Comparison of ENCODE assay signal across 3 cellular contexts in the genomic region with DNA sequence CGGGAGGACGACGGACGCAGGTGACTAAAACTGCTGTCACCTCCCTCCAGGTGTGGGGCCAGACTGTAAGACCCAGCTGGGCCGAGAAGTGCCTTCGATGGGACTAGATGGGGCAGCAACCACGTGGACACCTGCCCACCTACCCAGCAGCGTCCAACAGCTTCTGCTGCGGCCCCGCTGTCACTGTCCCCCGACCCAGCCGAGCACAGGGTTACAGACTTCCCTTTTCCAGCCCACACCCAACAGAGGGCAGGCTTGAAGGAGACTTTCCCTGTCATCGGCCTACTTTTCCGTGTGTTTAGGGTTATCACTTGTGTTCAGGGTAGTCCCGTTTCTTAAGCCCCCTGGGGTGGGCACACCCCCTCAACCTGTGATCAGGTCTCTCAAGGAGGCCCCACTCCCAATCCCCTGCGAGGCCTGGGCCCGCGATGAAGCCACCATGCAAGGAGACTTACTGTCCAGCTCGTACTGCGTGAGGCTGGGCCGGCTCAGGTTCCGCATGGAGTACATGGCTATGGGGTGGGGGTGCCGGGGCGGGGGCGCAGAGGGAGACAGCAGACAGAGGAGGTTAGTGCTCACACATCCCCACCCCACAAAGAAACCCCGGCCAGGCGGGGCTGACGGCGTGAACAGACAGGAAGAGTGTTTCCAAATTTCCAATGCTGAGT.
TF ChIP-seq lines count a peak whose summit lies in the region.

No MANE protein-coding gene starts in this region.

TF ChIP-seq in GM23338, 12 proteins besides CTCF, POLR2A, EP300 and RAD21:
- TF ChIP-seq EZH2 (IDR thresholded peaks at IDR 0.05; ENCODE audit: low read depth, unreplicated experiment) (no peak), NANOG (IDR thresholded peaks at IDR 0.05; ENCODE audit: borderline replicate concordance) (no peak), ZNF331 (CRISPR knock-in tag; IDR thresholded peaks at IDR 0.05; ENCODE audit: low read depth) (no peak)
- TF ChIP-seq, protein P1, sequence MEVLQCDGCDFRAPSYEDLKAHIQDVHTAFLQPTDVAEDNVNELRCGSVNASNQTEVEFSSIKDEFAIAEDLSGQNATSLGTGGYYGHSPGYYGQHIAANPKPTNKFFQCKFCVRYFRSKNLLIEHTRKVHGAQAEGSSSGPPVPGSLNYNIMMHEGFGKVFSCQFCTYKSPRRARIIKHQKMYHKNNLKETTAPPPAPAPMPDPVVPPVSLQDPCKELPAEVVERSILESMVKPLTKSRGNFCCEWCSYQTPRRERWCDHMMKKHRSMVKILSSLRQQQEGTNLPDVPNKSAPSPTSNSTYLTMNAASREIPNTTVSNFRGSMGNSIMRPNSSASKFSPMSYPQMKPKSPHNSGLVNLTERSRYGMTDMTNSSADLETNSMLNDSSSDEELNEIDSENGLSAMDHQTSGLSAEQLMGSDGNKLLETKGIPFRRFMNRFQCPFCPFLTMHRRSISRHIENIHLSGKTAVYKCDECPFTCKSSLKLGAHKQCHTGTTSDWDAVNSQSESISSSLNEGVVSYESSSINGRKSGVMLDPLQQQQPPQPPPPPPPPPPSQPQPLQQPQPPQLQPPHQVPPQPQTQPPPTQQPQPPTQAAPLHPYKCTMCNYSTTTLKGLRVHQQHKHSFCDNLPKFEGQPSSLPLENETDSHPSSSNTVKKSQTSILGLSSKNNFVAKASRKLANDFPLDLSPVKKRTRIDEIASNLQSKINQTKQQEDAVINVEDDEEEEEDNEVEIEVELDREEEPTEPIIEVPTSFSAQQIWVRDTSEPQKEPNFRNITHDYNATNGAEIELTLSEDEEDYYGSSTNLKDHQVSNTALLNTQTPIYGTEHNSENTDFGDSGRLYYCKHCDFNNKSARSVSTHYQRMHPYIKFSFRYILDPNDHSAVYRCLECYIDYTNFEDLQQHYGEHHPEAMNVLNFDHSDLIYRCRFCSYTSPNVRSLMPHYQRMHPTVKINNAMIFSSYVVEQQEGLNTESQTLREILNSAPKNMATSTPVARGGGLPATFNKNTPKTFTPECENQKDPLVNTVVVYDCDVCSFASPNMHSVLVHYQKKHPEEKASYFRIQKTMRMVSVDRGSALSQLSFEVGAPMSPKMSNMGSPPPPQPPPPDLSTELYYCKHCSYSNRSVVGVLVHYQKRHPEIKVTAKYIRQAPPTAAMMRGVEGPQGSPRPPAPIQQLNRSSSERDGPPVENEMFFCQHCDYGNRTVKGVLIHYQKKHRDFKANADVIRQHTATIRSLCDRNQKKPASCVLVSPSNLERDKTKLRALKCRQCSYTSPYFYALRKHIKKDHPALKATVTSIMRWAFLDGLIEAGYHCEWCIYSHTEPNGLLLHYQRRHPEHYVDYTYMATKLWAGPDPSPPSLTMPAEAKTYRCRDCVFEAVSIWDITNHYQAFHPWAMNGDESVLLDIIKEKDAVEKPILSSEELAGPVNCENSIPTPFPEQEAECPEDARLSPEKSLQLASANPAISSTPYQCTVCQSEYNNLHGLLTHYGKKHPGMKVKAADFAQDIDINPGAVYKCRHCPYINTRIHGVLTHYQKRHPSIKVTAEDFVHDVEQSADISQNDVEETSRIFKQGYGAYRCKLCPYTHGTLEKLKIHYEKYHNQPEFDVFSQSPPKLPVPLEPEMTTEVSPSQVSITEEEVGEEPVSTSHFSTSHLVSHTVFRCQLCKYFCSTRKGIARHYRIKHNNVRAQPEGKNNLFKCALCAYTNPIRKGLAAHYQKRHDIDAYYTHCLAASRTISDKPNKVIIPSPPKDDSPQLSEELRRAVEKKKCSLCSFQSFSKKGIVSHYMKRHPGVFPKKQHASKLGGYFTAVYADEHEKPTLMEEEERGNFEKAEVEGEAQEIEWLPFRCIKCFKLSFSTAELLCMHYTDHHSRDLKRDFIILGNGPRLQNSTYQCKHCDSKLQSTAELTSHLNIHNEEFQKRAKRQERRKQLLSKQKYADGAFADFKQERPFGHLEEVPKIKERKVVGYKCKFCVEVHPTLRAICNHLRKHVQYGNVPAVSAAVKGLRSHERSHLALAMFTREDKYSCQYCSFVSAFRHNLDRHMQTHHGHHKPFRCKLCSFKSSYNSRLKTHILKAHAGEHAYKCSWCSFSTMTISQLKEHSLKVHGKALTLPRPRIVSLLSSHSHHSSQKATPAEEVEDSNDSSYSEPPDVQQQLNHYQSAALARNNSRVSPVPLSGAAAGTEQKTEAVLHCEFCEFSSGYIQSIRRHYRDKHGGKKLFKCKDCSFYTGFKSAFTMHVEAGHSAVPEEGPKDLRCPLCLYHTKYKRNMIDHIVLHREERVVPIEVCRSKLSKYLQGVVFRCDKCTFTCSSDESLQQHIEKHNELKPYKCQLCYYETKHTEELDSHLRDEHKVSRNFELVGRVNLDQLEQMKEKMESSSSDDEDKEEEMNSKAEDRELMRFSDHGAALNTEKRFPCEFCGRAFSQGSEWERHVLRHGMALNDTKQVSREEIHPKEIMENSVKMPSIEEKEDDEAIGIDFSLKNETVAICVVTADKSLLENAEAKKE (CRISPR knock-in tag; IDR thresholded peaks at IDR 0.05), result no peak

TF ChIP-seq in HCT116, 20 proteins besides CTCF, POLR2A, EP300 and RAD21:
- TF ChIP-seq ZFX (IDR thresholded peaks at IDR 0.05), result 0 out of 2 replicates have a peak, but pooled peaks have one; percentile 7
- no peak for TF ChIP-seq CEBPB (IDR thresholded peaks at IDR 0.05; ENCODE audit: low read depth)
TF ChIP-seq in HCT116: peak in this region for 1.

TF ChIP-seq in WTC11, 78 proteins besides CTCF, POLR2A, EP300 and RAD21:
- TF ChIP-seq SMAD4 (CRISPR knock-in tag; IDR thresholded peaks at IDR 0.05) (no peak), ATF1 (CRISPR knock-in tag; IDR thresholded peaks at IDR 0.05) (no peak), PRRX2 (CRISPR knock-in tag; IDR thresholded peaks at IDR 0.05) (no peak), NR2C2 (CRISPR knock-in tag; IDR thresholded peaks at IDR 0.05) (no peak), ESRRA (CRISPR knock-in tag; IDR thresholded peaks at IDR 0.05; ENCODE audit: borderline replicate concordance) (no peak), TP53 (CRISPR knock-in tag; IDR thresholded peaks at IDR 0.05) (no peak), TEAD4 (CRISPR knock-in tag; IDR thresholded peaks at IDR 0.05) (no peak)
- TF ChIP-seq, protein P2, sequence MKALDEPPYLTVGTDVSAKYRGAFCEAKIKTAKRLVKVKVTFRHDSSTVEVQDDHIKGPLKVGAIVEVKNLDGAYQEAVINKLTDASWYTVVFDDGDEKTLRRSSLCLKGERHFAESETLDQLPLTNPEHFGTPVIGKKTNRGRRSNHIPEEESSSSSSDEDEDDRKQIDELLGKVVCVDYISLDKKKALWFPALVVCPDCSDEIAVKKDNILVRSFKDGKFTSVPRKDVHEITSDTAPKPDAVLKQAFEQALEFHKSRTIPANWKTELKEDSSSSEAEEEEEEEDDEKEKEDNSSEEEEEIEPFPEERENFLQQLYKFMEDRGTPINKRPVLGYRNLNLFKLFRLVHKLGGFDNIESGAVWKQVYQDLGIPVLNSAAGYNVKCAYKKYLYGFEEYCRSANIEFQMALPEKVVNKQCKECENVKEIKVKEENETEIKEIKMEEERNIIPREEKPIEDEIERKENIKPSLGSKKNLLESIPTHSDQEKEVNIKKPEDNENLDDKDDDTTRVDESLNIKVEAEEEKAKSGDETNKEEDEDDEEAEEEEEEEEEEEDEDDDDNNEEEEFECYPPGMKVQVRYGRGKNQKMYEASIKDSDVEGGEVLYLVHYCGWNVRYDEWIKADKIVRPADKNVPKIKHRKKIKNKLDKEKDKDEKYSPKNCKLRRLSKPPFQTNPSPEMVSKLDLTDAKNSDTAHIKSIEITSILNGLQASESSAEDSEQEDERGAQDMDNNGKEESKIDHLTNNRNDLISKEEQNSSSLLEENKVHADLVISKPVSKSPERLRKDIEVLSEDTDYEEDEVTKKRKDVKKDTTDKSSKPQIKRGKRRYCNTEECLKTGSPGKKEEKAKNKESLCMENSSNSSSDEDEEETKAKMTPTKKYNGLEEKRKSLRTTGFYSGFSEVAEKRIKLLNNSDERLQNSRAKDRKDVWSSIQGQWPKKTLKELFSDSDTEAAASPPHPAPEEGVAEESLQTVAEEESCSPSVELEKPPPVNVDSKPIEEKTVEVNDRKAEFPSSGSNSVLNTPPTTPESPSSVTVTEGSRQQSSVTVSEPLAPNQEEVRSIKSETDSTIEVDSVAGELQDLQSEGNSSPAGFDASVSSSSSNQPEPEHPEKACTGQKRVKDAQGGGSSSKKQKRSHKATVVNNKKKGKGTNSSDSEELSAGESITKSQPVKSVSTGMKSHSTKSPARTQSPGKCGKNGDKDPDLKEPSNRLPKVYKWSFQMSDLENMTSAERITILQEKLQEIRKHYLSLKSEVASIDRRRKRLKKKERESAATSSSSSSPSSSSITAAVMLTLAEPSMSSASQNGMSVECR (CRISPR knock-in tag; IDR thresholded peaks at IDR 0.05; ENCODE audit: borderline replicate concordance), result no peak
- TF ChIP-seq, protein P3, sequence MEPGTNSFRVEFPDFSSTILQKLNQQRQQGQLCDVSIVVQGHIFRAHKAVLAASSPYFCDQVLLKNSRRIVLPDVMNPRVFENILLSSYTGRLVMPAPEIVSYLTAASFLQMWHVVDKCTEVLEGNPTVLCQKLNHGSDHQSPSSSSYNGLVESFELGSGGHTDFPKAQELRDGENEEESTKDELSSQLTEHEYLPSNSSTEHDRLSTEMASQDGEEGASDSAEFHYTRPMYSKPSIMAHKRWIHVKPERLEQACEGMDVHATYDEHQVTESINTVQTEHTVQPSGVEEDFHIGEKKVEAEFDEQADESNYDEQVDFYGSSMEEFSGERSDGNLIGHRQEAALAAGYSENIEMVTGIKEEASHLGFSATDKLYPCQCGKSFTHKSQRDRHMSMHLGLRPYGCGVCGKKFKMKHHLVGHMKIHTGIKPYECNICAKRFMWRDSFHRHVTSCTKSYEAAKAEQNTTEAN (CRISPR knock-in tag; IDR thresholded peaks at IDR 0.05), result no peak
- TF ChIP-seq, protein P4, sequence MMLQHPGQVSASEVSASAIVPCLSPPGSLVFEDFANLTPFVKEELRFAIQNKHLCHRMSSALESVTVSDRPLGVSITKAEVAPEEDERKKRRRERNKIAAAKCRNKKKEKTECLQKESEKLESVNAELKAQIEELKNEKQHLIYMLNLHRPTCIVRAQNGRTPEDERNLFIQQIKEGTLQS (CRISPR knock-in tag; conservative IDR thresholded peaks at IDR 0.05), result no peak
- TF ChIP-seq, protein P5, sequence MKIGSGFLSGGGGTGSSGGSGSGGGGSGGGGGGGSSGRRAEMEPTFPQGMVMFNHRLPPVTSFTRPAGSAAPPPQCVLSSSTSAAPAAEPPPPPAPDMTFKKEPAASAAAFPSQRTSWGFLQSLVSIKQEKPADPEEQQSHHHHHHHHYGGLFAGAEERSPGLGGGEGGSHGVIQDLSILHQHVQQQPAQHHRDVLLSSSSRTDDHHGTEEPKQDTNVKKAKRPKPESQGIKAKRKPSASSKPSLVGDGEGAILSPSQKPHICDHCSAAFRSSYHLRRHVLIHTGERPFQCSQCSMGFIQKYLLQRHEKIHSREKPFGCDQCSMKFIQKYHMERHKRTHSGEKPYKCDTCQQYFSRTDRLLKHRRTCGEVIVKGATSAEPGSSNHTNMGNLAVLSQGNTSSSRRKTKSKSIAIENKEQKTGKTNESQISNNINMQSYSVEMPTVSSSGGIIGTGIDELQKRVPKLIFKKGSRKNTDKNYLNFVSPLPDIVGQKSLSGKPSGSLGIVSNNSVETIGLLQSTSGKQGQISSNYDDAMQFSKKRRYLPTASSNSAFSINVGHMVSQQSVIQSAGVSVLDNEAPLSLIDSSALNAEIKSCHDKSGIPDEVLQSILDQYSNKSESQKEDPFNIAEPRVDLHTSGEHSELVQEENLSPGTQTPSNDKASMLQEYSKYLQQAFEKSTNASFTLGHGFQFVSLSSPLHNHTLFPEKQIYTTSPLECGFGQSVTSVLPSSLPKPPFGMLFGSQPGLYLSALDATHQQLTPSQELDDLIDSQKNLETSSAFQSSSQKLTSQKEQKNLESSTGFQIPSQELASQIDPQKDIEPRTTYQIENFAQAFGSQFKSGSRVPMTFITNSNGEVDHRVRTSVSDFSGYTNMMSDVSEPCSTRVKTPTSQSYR (CRISPR knock-in tag; IDR thresholded peaks at IDR 0.05), result no peak
- TF ChIP-seq, protein P6, sequence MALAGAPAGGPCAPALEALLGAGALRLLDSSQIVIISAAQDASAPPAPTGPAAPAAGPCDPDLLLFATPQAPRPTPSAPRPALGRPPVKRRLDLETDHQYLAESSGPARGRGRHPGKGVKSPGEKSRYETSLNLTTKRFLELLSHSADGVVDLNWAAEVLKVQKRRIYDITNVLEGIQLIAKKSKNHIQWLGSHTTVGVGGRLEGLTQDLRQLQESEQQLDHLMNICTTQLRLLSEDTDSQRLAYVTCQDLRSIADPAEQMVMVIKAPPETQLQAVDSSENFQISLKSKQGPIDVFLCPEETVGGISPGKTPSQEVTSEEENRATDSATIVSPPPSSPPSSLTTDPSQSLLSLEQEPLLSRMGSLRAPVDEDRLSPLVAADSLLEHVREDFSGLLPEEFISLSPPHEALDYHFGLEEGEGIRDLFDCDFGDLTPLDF (CRISPR knock-in tag; IDR thresholded peaks at IDR 0.05), result no peak
- TF ChIP-seq, protein P7, sequence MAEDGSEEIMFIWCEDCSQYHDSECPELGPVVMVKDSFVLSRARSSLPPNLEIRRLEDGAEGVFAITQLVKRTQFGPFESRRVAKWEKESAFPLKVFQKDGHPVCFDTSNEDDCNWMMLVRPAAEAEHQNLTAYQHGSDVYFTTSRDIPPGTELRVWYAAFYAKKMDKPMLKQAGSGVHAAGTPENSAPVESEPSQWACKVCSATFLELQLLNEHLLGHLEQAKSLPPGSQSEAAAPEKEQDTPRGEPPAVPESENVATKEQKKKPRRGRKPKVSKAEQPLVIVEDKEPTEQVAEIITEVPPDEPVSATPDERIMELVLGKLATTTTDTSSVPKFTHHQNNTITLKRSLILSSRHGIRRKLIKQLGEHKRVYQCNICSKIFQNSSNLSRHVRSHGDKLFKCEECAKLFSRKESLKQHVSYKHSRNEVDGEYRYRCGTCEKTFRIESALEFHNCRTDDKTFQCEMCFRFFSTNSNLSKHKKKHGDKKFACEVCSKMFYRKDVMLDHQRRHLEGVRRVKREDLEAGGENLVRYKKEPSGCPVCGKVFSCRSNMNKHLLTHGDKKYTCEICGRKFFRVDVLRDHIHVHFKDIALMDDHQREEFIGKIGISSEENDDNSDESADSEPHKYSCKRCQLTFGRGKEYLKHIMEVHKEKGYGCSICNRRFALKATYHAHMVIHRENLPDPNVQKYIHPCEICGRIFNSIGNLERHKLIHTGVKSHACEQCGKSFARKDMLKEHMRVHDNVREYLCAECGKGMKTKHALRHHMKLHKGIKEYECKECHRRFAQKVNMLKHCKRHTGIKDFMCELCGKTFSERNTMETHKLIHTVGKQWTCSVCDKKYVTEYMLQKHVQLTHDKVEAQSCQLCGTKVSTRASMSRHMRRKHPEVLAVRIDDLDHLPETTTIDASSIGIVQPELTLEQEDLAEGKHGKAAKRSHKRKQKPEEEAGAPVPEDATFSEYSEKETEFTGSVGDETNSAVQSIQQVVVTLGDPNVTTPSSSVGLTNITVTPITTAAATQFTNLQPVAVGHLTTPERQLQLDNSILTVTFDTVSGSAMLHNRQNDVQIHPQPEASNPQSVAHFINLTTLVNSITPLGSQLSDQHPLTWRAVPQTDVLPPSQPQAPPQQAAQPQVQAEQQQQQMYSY (CRISPR knock-in tag; IDR thresholded peaks at IDR 0.05), result no peak
- TF ChIP-seq, protein P8, sequence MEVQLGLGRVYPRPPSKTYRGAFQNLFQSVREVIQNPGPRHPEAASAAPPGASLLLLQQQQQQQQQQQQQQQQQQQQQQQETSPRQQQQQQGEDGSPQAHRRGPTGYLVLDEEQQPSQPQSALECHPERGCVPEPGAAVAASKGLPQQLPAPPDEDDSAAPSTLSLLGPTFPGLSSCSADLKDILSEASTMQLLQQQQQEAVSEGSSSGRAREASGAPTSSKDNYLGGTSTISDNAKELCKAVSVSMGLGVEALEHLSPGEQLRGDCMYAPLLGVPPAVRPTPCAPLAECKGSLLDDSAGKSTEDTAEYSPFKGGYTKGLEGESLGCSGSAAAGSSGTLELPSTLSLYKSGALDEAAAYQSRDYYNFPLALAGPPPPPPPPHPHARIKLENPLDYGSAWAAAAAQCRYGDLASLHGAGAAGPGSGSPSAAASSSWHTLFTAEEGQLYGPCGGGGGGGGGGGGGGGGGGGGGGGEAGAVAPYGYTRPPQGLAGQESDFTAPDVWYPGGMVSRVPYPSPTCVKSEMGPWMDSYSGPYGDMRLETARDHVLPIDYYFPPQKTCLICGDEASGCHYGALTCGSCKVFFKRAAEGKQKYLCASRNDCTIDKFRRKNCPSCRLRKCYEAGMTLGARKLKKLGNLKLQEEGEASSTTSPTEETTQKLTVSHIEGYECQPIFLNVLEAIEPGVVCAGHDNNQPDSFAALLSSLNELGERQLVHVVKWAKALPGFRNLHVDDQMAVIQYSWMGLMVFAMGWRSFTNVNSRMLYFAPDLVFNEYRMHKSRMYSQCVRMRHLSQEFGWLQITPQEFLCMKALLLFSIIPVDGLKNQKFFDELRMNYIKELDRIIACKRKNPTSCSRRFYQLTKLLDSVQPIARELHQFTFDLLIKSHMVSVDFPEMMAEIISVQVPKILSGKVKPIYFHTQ (CRISPR knock-in tag; IDR thresholded peaks at IDR 0.05), result no peak
